ENCODE assay signal across 13 cellular contexts in genomic region chr11:12840871-12841516, GRCh38.
DNase-seq lines count a peak whose midpoint lies in the region; ATAC-seq, FAIRE-seq and TF ChIP-seq lines count a peak whose summit lies in the region.
"Had no signal": no experiment of that assay in that cellular context is flagged by ENCODE, and none has a peak within 500 bp of the region (broad histone marks: within the 10 kb centered on the region; RNA-seq: fewer than 3 reads in every experiment).

No MANE protein-coding gene starts in this region.

- H3K4me1 Mint-ChIP-seq in nephron = peaks cover 67% of the 10 kb centered on the region
- H3K4me1 Mint-ChIP-seq: central memory CD8-positive, alpha-beta T cell had no signal

- peaks cover 89% of the 10 kb centered on the region for H3K79me2 ChIP-seq in ACC112 (ENCODE audit: control insufficient read depth, insufficient read depth, low read length, unreplicated experiment)

- DNase-seq in NCI-H2227 (lab: John Stamatoyannopoulos, UW; ENCODE audit: unreplicated experiment) = peak; percentile 31
- peak; percentile 50 for DNase-seq in bronchial epithelial cell (ENCODE audit: low read depth)
- DNase-seq in stimulated activated CD4-positive, alpha-beta T cell treated with anti-CD3 and anti-CD28 coated beads, Interleukin-4, amount 100 ng/mL, for 4 hours = no peak
- DNase-seq in iPS-NIHi11 (ENCODE audit: low spot score) = no peak
- DNase-seq: activated T-cell treated with anti-CD3 and anti-CD28 coated beads, Interleukin-2, amount 50 U/mL, for 4 hours; head of caudate nucleus; NCI-H1694 had no signal

- 0 out of 2 replicates have a peak, but pooled peaks cover 4% of the 10 kb centered on the region for H3K36me3 ChIP-seq in ACC112 (ENCODE audit: insufficient read depth, low read length)
- no peaks in the 10 kb centered on the region for H3K36me3 ChIP-seq in bronchial epithelial cell (ENCODE audit: control insufficient read depth, insufficient read depth, low read length)

- H3K4me3 Mint-ChIP-seq in nephron = peak overlapping the region in 1 of 3 experiments; percentile 41
- H3K4me3 Mint-ChIP-seq: activated T-cell treated with anti-CD3 and anti-CD28 coated beads, Interleukin-2, amount 50 U/mL, for 4 hours; central memory CD8-positive, alpha-beta T cell had no signal

- no peak overlapping the region for H2AFZ ChIP-seq in ACC112 (ENCODE audit: low read length, unreplicated experiment)

- FAIRE-seq in bronchial epithelial cell (lab: Jason Lieb, UNC) = no peak
- FAIRE-seq: GM19239 had no signal

- peaks cover 3% of the 10 kb centered on the region for H3K36me3 Mint-ChIP-seq in nephron (ENCODE audit: low read depth)

- peak overlapping the region; percentile 80 to 94 (median 93) for H3K27ac Mint-ChIP-seq in nephron

- no peak for TF ChIP-seq CTCF in bronchial epithelial cell (IDR thresholded peaks at IDR 0.05; ENCODE audit: insufficient read depth, low read length, severe bottlenecking)
- no peak for TF ChIP-seq CTCF in nephron (IDR thresholded peaks at IDR 0.05; ENCODE audit: unreplicated experiment in 3 of 3)

- peaks cover 52% of the 10 kb centered on the region for H3K4me1 ChIP-seq in ACC112 (ENCODE audit: control insufficient read depth, insufficient read depth, low read length, unreplicated experiment)

- ATAC-seq in GM21737 (IDR thresholded peaks at IDR 0.05; ENCODE audit: unreplicated experiment) (no peak), GM18861 (IDR thresholded peaks at IDR 0.05; ENCODE audit: unreplicated experiment) (no peak)
- ATAC-seq: activated T-cell treated with anti-CD3 and anti-CD28 coated beads, Interleukin-2, amount 50 U/mL, for 4 hours had no signal

- no peaks in the 10 kb centered on the region for H3K27me3 Mint-ChIP-seq in nephron (ENCODE audit: low read depth)

- no peaks in the 10 kb centered on the region for H3K27me3 ChIP-seq in ACC112 (ENCODE audit: insufficient read depth, low read length)
- no peaks in the 10 kb centered on the region for H3K27me3 ChIP-seq in bronchial epithelial cell (ENCODE audit: control insufficient read depth, insufficient read depth, low read length)

- no peak overlapping the region for H3K4me3 ChIP-seq in ACC112 (ENCODE audit: low read depth, low read length)
- no peak overlapping the region for H3K4me3 ChIP-seq in bronchial epithelial cell (ENCODE audit: low read depth, low read length)

- peak overlapping the region; percentile 60 for H3K27ac ChIP-seq in ACC112 (ENCODE audit: low read depth, low read length)

- no peaks in the 10 kb centered on the region for H3K9me3 Mint-ChIP-seq in nephron
- H3K9me3 Mint-ChIP-seq: activated T-cell treated with anti-CD3 and anti-CD28 coated beads, Interleukin-2, amount 50 U/mL, for 4 hours; central memory CD8-positive, alpha-beta T cell had no signal

Comparison
In these comparisons a context has a peak if more than half of its experiments do, and no peak if none do; other contexts are left out.
1. DNase-seq: peak in NCI-H2227 (single experiment) and bronchial epithelial cell (single experiment); none in stimulated activated CD4-positive, alpha-beta T cell treated with anti-CD3 and anti-CD28 coated beads, Interleukin-4, amount 100 ng/mL, for 4 hours (0 of 2) and iPS-NIHi11 (single experiment).